ENCODE assay signal across 17 cellular contexts in the genomic region with DNA sequence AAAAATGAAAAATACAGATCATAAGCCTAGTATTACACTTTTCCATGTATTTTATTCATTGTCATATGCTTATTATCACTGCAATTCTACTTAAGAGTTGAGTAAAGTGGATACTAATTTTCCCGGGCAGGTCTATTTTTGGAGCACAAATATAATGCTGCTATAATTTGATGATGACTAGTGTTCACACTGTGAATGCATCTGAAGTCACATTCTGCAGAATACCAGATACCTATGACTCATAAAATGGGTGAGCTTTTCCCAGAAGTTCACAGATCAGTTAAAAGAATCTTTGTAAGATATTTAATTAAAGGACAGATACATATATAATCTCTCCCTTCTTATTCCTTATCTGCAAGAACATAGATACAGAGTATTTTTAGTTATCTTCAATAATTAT.
DNase-seq lines count a peak whose midpoint lies in the region; ATAC-seq, FAIRE-seq and TF ChIP-seq lines count a peak whose summit lies in the region.
"Had no signal": no experiment of that assay in that cellular context is flagged by ENCODE, and none has a peak within 500 bp of the region (broad histone marks: within the 10 kb centered on the region; RNA-seq: fewer than 3 reads in every experiment).

No MANE protein-coding gene starts in this region.

- DNase-seq in A549 (ENCODE audit: low read depth in 1 of 2, low spot score in 1 of 2) (no peak), HCT116 (ENCODE audit: low read depth, low spot score) (no peak), fibroblast of pulmonary artery (ENCODE audit: low read depth) (peak; percentile 24), suprapubic skin (ENCODE audit: low spot score in 2 of 2) (no peak), aorta (no peak)
- no peak for DNase-seq in effector CD4-positive, alpha-beta T cell
- DNase-seq: activated CD4-positive, alpha-beta memory T cell treated with anti-CD3 and anti-CD28 coated beads, Interleukin-2, amount 10 ng/mL, durations not matched to agents 7 days and 5 days; activated naive CD8-positive, alpha-beta T cell treated with anti-CD3 and anti-CD28 coated beads, Interleukin-2, amount 50 U/mL, for 24 hours; heart left ventricle; NCI-H1694 treated with DMSO at 0.1 percent for 48 hours; NCI-H748 treated with DMSO at 0.1 percent for 48 hours; T-cell had no signal

- 5% methylated on average over 1 of the region's 1 CpG for WGBS in A549 (ENCODE audit: missing lambda C conversion rate)
- WGBS in suprapubic skin: 56% methylated on average over 1 of the region's 1 CpG
- 38 to 51% methylated on average over 1 of the region's 1 CpG for WGBS in aorta, 2 donors

- H3K4me3 ChIP-seq in A549: no peak overlapping the region
- H3K4me3 ChIP-seq in HCT116 (replicated peaks in 1 of 2; ENCODE audit: low read depth in 1 of 2, low read length in 2 of 2): no peak overlapping the region
- H3K4me3 ChIP-seq in fibroblast of pulmonary artery (replicated peaks; ENCODE audit: low read depth, low read length): no peak overlapping the region
- no peak overlapping the region for H3K4me3 ChIP-seq in suprapubic skin
- H3K4me3 ChIP-seq in aorta (ENCODE audit: low read length in 2 of 2): no peak overlapping the region
- H3K4me3 ChIP-seq: heart left ventricle had no signal

- H3K27ac ChIP-seq in A549: no peak overlapping the region
- H3K27ac ChIP-seq in HCT116 (ENCODE audit: low read depth, low read length): no peak overlapping the region
- no peak overlapping the region for H3K27ac ChIP-seq in suprapubic skin
- no peak overlapping the region for H3K27ac ChIP-seq in aorta (ENCODE audit: low read depth in 1 of 2, low read length in 2 of 2)
- H3K27ac ChIP-seq: heart left ventricle had no signal

- RAD21 ChIA-PET in HCT116 (lab: Charles Lee; ENCODE audit: low non-redundant PET in 1 of 2, low total read pairs in 2 of 2, uncharacterized antibody in 2 of 2, unreplicated experiment in 2 of 2): no interaction called here

- CTCF ChIA-PET in A549 (lab: Yijun Ruan, JAX) (no interaction called here), HCT116 (lab: Charles Lee) (interaction anchor here (1.1 kb wide), 1 partner anchor 8 kb away, joined by 3 read pairs; no protein-coding TSS in a partner anchor)

- TF ChIP-seq POLR2A in A549 (IDR thresholded peaks at IDR 0.05; ENCODE audit: low read length): no peak
- no peak for TF ChIP-seq POLR2A in HCT116 (IDR thresholded peaks at IDR 0.05; ENCODE audit: borderline replicate concordance, extremely low read depth, insufficient read depth, insufficient read length)
- TF ChIP-seq POLR2A in suprapubic skin (IDR thresholded peaks at IDR 0.05): no peak

- TF ChIP-seq EP300 in A549 (IDR thresholded peaks at IDR 0.05): no peak
- TF ChIP-seq EP300 in suprapubic skin (IDR thresholded peaks at IDR 0.05): no peak

- H3K4me1 ChIP-seq in A549 (no peaks in the 10 kb centered on the region), HCT116 (ENCODE audit: control insufficient read depth in 1 of 2, insufficient read depth in 2 of 2, low read length in 2 of 2) (no peaks in the 10 kb centered on the region), suprapubic skin (no peaks in the 10 kb centered on the region), aorta (ENCODE audit: control insufficient read depth in 1 of 2, insufficient read depth in 2 of 2, low read length in 2 of 2) (no peaks in the 10 kb centered on the region)
- H3K4me1 ChIP-seq: heart left ventricle had no signal

- POLR2A ChIA-PET in A549 (lab: Yijun Ruan, JAX): no interaction called here
- POLR2A ChIA-PET in HCT116 (lab: Charles Lee): no interaction called here

- intact Hi-C loops in HCT116 (cut with micrococcal nuclease): no loop called here
- intact Hi-C loops in aorta (cut with DNase I): no loop called here

- H3K4me2 ChIP-seq in A549 (no peak overlapping the region), HCT116 (ENCODE audit: low read length) (peak overlapping the region; percentile 11; the same call in 1 of the 2 replicates)

- no peaks in the 10 kb centered on the region for H3K36me3 ChIP-seq in HCT116 (ENCODE audit: control insufficient read depth in 1 of 2, insufficient read depth in 2 of 2, low read length in 2 of 2)
- no peaks in the 10 kb centered on the region for H3K36me3 ChIP-seq in suprapubic skin
- H3K36me3 ChIP-seq in aorta (ENCODE audit: control insufficient read depth in 1 of 2, insufficient read depth in 2 of 2, low read length in 1 of 2): no peaks in the 10 kb centered on the region
- H3K36me3 ChIP-seq: heart left ventricle had no signal

- H3K9me3 ChIP-seq in A549 (no peaks in the 10 kb centered on the region), HCT116 (ENCODE audit: control insufficient read depth in 1 of 2, insufficient read depth in 1 of 2, low read depth in 1 of 2, low read length in 2 of 2) (no peaks in the 10 kb centered on the region), suprapubic skin (no peaks in the 10 kb centered on the region), aorta (ENCODE audit: control insufficient read depth, low read length) (peaks cover 3% of the 10 kb centered on the region)

- H3K9me2 ChIP-seq in HCT116 (ENCODE audit: insufficient read depth): no peaks in the 10 kb centered on the region

- no TSS peak for BruUV-seq in HCT116 (replicated peaks; lab: Mats Ljungman, UMichigan)

- H3K79me2 ChIP-seq in HCT116 (ENCODE audit: insufficient read depth, low read length): no peaks in the 10 kb centered on the region

- TF ChIP-seq RAD21 in A549 (conservative IDR thresholded peaks at IDR 0.05 in 1 of 2, IDR thresholded peaks at IDR 0.05 in 1 of 2): no peak
- no peak for TF ChIP-seq RAD21 in HCT116 (IDR thresholded peaks at IDR 0.05; ENCODE audit: low read depth)

- no peak overlapping the region for H2AFZ ChIP-seq in HCT116 (ENCODE audit: low read depth, low read length, poor library complexity, severe bottlenecking)

- H3K27me3 ChIP-seq in HCT116 (ENCODE audit: insufficient read depth, low read length) (no peaks in the 10 kb centered on the region), suprapubic skin (no peaks in the 10 kb centered on the region), aorta (ENCODE audit: control insufficient read depth in 1 of 2, insufficient read depth in 2 of 2, low read length in 1 of 2) (no peaks in the 10 kb centered on the region)
- H3K27me3 ChIP-seq: heart left ventricle had no signal

- ATAC-seq in A549 (no peak), HCT116 (no peak), SK-N-SH treated with all-trans-retinoic acid at 6 μM for 48 hours (peak; percentile 92), HG02623 (IDR thresholded peaks at IDR 0.05; ENCODE audit: unreplicated experiment) (no peak), aorta (ENCODE audit: low FRiP score) (no peak)
- ATAC-seq: activated naive CD8-positive, alpha-beta T cell treated with anti-CD3 and anti-CD28 coated beads, Interleukin-2, amount 50 U/mL, for 24 hours; heart left ventricle; T-cell had no signal

- no peaks in the 10 kb centered on the region for H4K20me1 ChIP-seq in HCT116 (ENCODE audit: insufficient read depth)

- no peak for FAIRE-seq in A549 (lab: Jason Lieb, UNC)
- FAIRE-seq: endothelial cell of umbilical vein, H1, RCC 7860 had no signal

- H3K9ac ChIP-seq in HCT116 (ENCODE audit: low read length): no peak overlapping the region

- no peak for TF ChIP-seq CTCF in A549 (IDR thresholded peaks at IDR 0.05)
- no peak for TF ChIP-seq CTCF in HCT116 (IDR thresholded peaks at IDR 0.05 in 2 of 3, conservative IDR thresholded peaks at IDR 0.05 in 1 of 3; ENCODE audit: borderline replicate concordance in 1 of 3, insufficient read depth in 1 of 3, low read depth in 2 of 3, low read length in 2 of 3)
- no peak for TF ChIP-seq CTCF in fibroblast of pulmonary artery (IDR thresholded peaks at IDR 0.05; ENCODE audit: low read length, missing control alignments)
- no peak for TF ChIP-seq CTCF in suprapubic skin (IDR thresholded peaks at IDR 0.05)

TF ChIP-seq in A549, 52 proteins besides CTCF, POLR2A, EP300 and RAD21:
- no peak for TF ChIP-seq FOSL2 (IDR thresholded peaks at IDR 0.05)
- TF ChIP-seq FOSL2 (CRISPR knock-in tag; IDR thresholded peaks at IDR 0.05): peak; percentile 9; the same call in 1 of the 2 replicates
- no peak for TF ChIP-seq FOSB (CRISPR knock-in tag; IDR thresholded peaks at IDR 0.05)

TF ChIP-seq in HCT116, 20 proteins besides CTCF, POLR2A, EP300 and RAD21 (continues in another document):
- TF ChIP-seq EGR1 (IDR thresholded peaks at IDR 0.05; ENCODE audit: low read depth): no peak
- TF ChIP-seq POLR2AphosphoS5 (IDR thresholded peaks at IDR 0.05; ENCODE audit: low read depth, low read length): no peak

TF ChIP-seq in SK-N-SH treated with all-trans-retinoic acid at 6 μM for 48 hours, 23 proteins besides CTCF, POLR2A, EP300 and RAD21 (continues in another document):
- TF ChIP-seq TCF4 (CRISPR knock-in tag; IDR thresholded peaks at IDR 0.05; ENCODE audit: borderline replicate concordance) (peak; percentile 84), BACH2 (CRISPR knock-in tag; IDR thresholded peaks at IDR 0.05; ENCODE audit: borderline replicate concordance) (no peak), RARB (CRISPR knock-in tag; IDR thresholded peaks at IDR 0.05) (peak; percentile 54; the same call in 1 of the 2 replicates), PPARA (CRISPR knock-in tag; IDR thresholded peaks at IDR 0.05; ENCODE audit: borderline replicate concordance) (no peak), GLIS3 (CRISPR knock-in tag; IDR thresholded peaks at IDR 0.05) (no peak), CSDC2 (CRISPR knock-in tag; IDR thresholded peaks at IDR 0.05) (no peak), ZC3H10 (CRISPR knock-in tag; IDR thresholded peaks at IDR 0.05) (peak; percentile 96), ZFP30 (CRISPR knock-in tag; IDR thresholded peaks at IDR 0.05) (no peak), ZNF70 (CRISPR knock-in tag; IDR thresholded peaks at IDR 0.05) (no peak), ARNTL (CRISPR knock-in tag; IDR thresholded peaks at IDR 0.05; ENCODE audit: borderline replicate concordance, low read depth) (no peak), TOX (CRISPR knock-in tag; IDR thresholded peaks at IDR 0.05; ENCODE audit: borderline replicate concordance) (peak; percentile 77; the same call in 1 of the 2 replicates), ZFP3 (CRISPR knock-in tag; IDR thresholded peaks at IDR 0.05) (no peak)
- TF ChIP-seq, protein P1, sequence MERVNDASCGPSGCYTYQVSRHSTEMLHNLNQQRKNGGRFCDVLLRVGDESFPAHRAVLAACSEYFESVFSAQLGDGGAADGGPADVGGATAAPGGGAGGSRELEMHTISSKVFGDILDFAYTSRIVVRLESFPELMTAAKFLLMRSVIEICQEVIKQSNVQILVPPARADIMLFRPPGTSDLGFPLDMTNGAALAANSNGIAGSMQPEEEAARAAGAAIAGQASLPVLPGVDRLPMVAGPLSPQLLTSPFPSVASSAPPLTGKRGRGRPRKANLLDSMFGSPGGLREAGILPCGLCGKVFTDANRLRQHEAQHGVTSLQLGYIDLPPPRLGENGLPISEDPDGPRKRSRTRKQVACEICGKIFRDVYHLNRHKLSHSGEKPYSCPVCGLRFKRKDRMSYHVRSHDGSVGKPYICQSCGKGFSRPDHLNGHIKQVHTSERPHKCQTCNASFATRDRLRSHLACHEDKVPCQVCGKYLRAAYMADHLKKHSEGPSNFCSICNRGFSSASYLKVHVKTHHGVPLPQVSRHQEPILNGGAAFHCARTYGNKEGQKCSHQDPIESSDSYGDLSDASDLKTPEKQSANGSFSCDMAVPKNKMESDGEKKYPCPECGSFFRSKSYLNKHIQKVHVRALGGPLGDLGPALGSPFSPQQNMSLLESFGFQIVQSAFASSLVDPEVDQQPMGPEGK (CRISPR knock-in tag; IDR thresholded peaks at IDR 0.05; ENCODE audit: borderline replicate concordance): peak; percentile 85
